Comparison of ENCODE assay signal across 21 cellular contexts in genomic region chr21:45631540-45631939, GRCh38. TPM values are rescaled to one million over a fixed set of nuclear protein-coding genes. Genes with fewer than 3 reads are reported as not detected.
"Had no signal": no experiment of that assay in that cellular context is flagged by ENCODE, and none has a peak within 500 bp of the region (broad histone marks: within the 10 kb centered on the region; RNA-seq: fewer than 3 reads in every experiment).

No MANE protein-coding gene starts in this region.

- H3K27me3 ChIP-seq: heart left ventricle, ovary, right atrium auricular region had no signal

- H3K9me3 ChIP-seq: heart left ventricle, ovary, psoas muscle, right atrium auricular region, tibial artery had no signal

- H3K4me3 ChIP-seq: heart left ventricle, lung, ovary, psoas muscle, right atrium auricular region, tibial artery had no signal

- DNase-seq: activated CD4-positive, alpha-beta T cell treated with anti-CD3 and anti-CD28 coated beads for 1 hour; activated CD4-positive, alpha-beta T cell treated with anti-CD3 and anti-CD28 coated beads, Interleukin-2, amount 50 U/mL, for 1 hour; activated naive CD4-positive, alpha-beta T cell treated with anti-CD3 and anti-CD28 coated beads for 36 hours; activated naive CD8-positive, alpha-beta T cell treated with anti-CD3 and anti-CD28 coated beads, Interleukin-2, amount 10 ng/mL, durations not matched to agents 7 days and 5 days; activated T-cell treated with anti-CD3 and anti-CD28 coated beads, Interleukin-2, amount 50 U/mL, for 24 hours; amniotic stem cell; cortex of kidney; heart left ventricle; kidney; psoas muscle; stimulated activated CD4-positive, alpha-beta T cell treated with anti-CD3 and anti-CD28 coated beads, Interleukin-12 subunit alpha, Interleukin-12 subunit beta, amount 100 ng/mL, for 4 hours; stimulated activated CD4-positive, alpha-beta T cell treated with anti-CD3 and anti-CD28 coated beads, Interleukin-4, amount 100 ng/mL, for 4 hours; T-helper 9 cell had no signal

- H3K36me3 ChIP-seq: heart left ventricle, ovary, right atrium auricular region, tibial artery had no signal

- H3K4me1 ChIP-seq: heart left ventricle, psoas muscle, right atrium auricular region, tibial artery had no signal

- ATAC-seq: activated CD8-positive, alpha-beta T cell treated with anti-CD3 and anti-CD28 coated beads, Interleukin-2, amount 10 ng/mL, durations not matched to agents 7 days and 5 days; heart left ventricle; left lobe of liver; psoas muscle had no signal

- H3K27ac ChIP-seq: epithelial cell of prostate, heart left ventricle, ovary, psoas muscle, right atrium auricular region, tibial artery had no signal

RNA-seq across cellular contexts. Expression of gene PCBP3, which starts 12.0 kb away (rescaled TPM):
- total RNA-seq: bronchial epithelial cell had no signal
